11 cellular contexts compared by ENCODE assay signal in genomic region chr1:33410091-33410701, GRCh38. TPM values are rescaled to one million over a fixed set of nuclear protein-coding genes. Genes with fewer than 3 reads are reported as not detected.
DNase-seq lines count a peak whose midpoint lies in the region; ATAC-seq and TF ChIP-seq lines count a peak whose summit lies in the region.
"Had no signal": no experiment of that assay in that cellular context is flagged by ENCODE, and none has a peak within 500 bp of the region (broad histone marks: within the 10 kb centered on the region; RNA-seq: fewer than 3 reads in every experiment).

No MANE protein-coding gene starts in this region.

- no peak overlapping the region for H3K4me3 Mint-ChIP-seq in type B pancreatic cell
- no peak overlapping the region for H3K4me3 Mint-ChIP-seq in activated naive CD8-positive, alpha-beta T cell treated with anti-CD3 and anti-CD28 coated beads for 36 hours
- H3K4me3 Mint-ChIP-seq: naive B cell; T-helper 1 cell treated with Interleukin-12 subunit alpha and Interleukin-12 subunit beta and Interleukin-4 antibody, amounts not matched to agents 30 μg/mL and 1 μg/mL, for 36 hours had no signal

- H3K36me3 Mint-ChIP-seq in type B pancreatic cell: peaks cover 7% of the 10 kb centered on the region
- H3K36me3 Mint-ChIP-seq in activated naive CD8-positive, alpha-beta T cell treated with anti-CD3 and anti-CD28 coated beads for 36 hours: no peaks in the 10 kb centered on the region

- peak overlapping the region; percentile 15 for H3K27ac Mint-ChIP-seq in type B pancreatic cell
- no peak overlapping the region for H3K27ac Mint-ChIP-seq in activated naive CD8-positive, alpha-beta T cell treated with anti-CD3 and anti-CD28 coated beads for 36 hours
- H3K27ac Mint-ChIP-seq: naive B cell; T-helper 1 cell treated with Interleukin-12 subunit alpha and Interleukin-12 subunit beta and Interleukin-4 antibody, amounts not matched to agents 30 μg/mL and 1 μg/mL, for 36 hours had no signal

- ATAC-seq in HG02798 (IDR thresholded peaks at IDR 0.05; ENCODE audit: poor library complexity, unreplicated experiment) (no peak), GM21447 (IDR thresholded peaks at IDR 0.05; ENCODE audit: unreplicated experiment) (no peak)

- no peak for TF ChIP-seq CTCF in type B pancreatic cell (conservative IDR thresholded peaks at IDR 0.05)

- DNase-seq in NCI-H1417 (lab: John Stamatoyannopoulos, UW) (peak in 2 of 3 experiments; percentile 27 to 34), NCI-H1417 treated with DMSO at 0.1 percent for 48 hours (lab: John Stamatoyannopoulos, UW) (no peak), cerebellum (ENCODE audit: low spot score) (peak; percentile 21), islet precursor cell (peak; percentile 64), type B pancreatic cell (ENCODE audit: extremely low spot score, unreplicated experiment) (no peak)
- DNase-seq in activated naive CD8-positive, alpha-beta T cell treated with anti-CD3 and anti-CD28 coated beads for 36 hours: no peak
- DNase-seq: erythroblast, naive B cell had no signal

- no peaks in the 10 kb centered on the region for H3K27me3 Mint-ChIP-seq in type B pancreatic cell
- peaks cover 21% of the 10 kb centered on the region for H3K27me3 Mint-ChIP-seq in activated naive CD8-positive, alpha-beta T cell treated with anti-CD3 and anti-CD28 coated beads for 36 hours

- H3K4me1 Mint-ChIP-seq in type B pancreatic cell (ENCODE audit: unreplicated experiment): peaks cover 8% of the 10 kb centered on the region
- no peaks in the 10 kb centered on the region for H3K4me1 Mint-ChIP-seq in activated naive CD8-positive, alpha-beta T cell treated with anti-CD3 and anti-CD28 coated beads for 36 hours
- H3K4me1 Mint-ChIP-seq: naive B cell had no signal

- H3K9me3 Mint-ChIP-seq in type B pancreatic cell: peaks cover 5% of the 10 kb centered on the region
- H3K9me3 Mint-ChIP-seq in activated naive CD8-positive, alpha-beta T cell treated with anti-CD3 and anti-CD28 coated beads for 36 hours: peaks cover 5% of the 10 kb centered on the region
- H3K9me3 Mint-ChIP-seq: T-helper 1 cell treated with Interleukin-12 subunit alpha and Interleukin-12 subunit beta and Interleukin-4 antibody, amounts not matched to agents 30 μg/mL and 1 μg/mL, for 36 hours had no signal

RNA-seq across cellular contexts. Expression of gene PHC2, which starts 20.7 kb away (rescaled TPM):
- 47.2 TPM for total RNA-seq in cerebellum
- 80.5 and 106 TPM in 2 replicates for total RNA-seq in type B pancreatic cell (ENCODE audit: low replicate concordance)
- 10 to 100 TPM; 26.9 to 28.7 TPM for total RNA-seq in activated naive CD8-positive, alpha-beta T cell treated with anti-CD3 and anti-CD28 coated beads for 36 hours

Comparison
In these comparisons a context has a peak if more than half of its experiments do, and no peak if none do; other contexts are left out.
1. DNase-seq: peak in NCI-H1417 (2 of 3), cerebellum (single experiment) and islet precursor cell (single experiment); none in NCI-H1417 treated with DMSO at 0.1 percent for 48 hours (single experiment), type B pancreatic cell (single experiment) and activated naive CD8-positive, alpha-beta T cell treated with anti-CD3 and anti-CD28 coated beads for 36 hours (single experiment).